Comparison of ENCODE assay signal across 8 cellular contexts in genomic region chr18:5424903-5425302, GRCh38.
DNase-seq lines count a peak whose midpoint lies in the region; ATAC-seq and TF ChIP-seq lines count a peak whose summit lies in the region.

No MANE protein-coding gene starts in this region.

- H4K20me1 ChIP-seq in OCI-LY1 (ENCODE audit: insufficient read depth, low read length) = no peaks in the 10 kb centered on the region

- H3K9me3 ChIP-seq in OCI-LY1 (ENCODE audit: low read length) = no peaks in the 10 kb centered on the region

- H3K4me2 ChIP-seq in OCI-LY1 (ENCODE audit: low read length) = no peak overlapping the region

- H3K27ac ChIP-seq in OCI-LY1 (ENCODE audit: low read depth, low read length, poor library complexity, severe bottlenecking) = no peak overlapping the region

- H3K36me3 ChIP-seq in OCI-LY1 (ENCODE audit: insufficient read depth, low read length) = no peaks in the 10 kb centered on the region

- peak; percentile 72 for DNase-seq in DMS 273 (lab: John Stamatoyannopoulos, UW; ENCODE audit: unreplicated experiment)
- no peak for DNase-seq in DMS 273 treated with DMSO at 0.1 percent for 48 hours (lab: John Stamatoyannopoulos, UW)
- peak; percentile 15 for DNase-seq in HFF-Myc (ENCODE audit: extremely low read depth, low read depth)
- peak; percentile 64 for DNase-seq in fibroblast of mammary gland (ENCODE audit: low read depth)
- peak; percentile 81 for DNase-seq in superior temporal gyrus (ENCODE audit: extremely low spot score)
- DNase-seq in activated gamma-delta T cell (lab: John Stamatoyannopoulos, UW) = no peak

- no peak for ATAC-seq in esophagus mucosa

- H3K27me3 ChIP-seq in OCI-LY1 (ENCODE audit: insufficient read depth, low read length) = 0 out of 2 replicates have a peak, but pooled peaks cover 4% of the 10 kb centered on the region

- H3K4me3 ChIP-seq in HFF-Myc (replicated peaks; ENCODE audit: low read depth, low read length) = no peak overlapping the region
- H3K4me3 ChIP-seq in OCI-LY1 (ENCODE audit: low read depth, low read length, poor library complexity, severe bottlenecking) = no peak overlapping the region
- no peak overlapping the region for H3K4me3 ChIP-seq in fibroblast of mammary gland (ENCODE audit: control insufficient read depth, low read depth, low read length)

- H3K4me1 ChIP-seq in OCI-LY1 (ENCODE audit: insufficient read depth, low read length, severe bottlenecking) = no peaks in the 10 kb centered on the region

- peak; percentile 47 for TF ChIP-seq CTCF in HFF-Myc (IDR thresholded peaks at IDR 0.05; ENCODE audit: low read depth, low read length, missing control alignments)
- TF ChIP-seq CTCF in OCI-LY1 (IDR thresholded peaks at IDR 0.05; ENCODE audit: low read length) = peak; percentile 84
- peak; percentile 61 for TF ChIP-seq CTCF in fibroblast of mammary gland (conservative IDR thresholded peaks at IDR 0.05; ENCODE audit: control insufficient read depth, insufficient read depth, low read depth, low read length)

- no peak overlapping the region for H2AFZ ChIP-seq in OCI-LY1 (ENCODE audit: low read length)

- no peak overlapping the region for H3K9ac ChIP-seq in OCI-LY1 (ENCODE audit: low read length)

- no peaks in the 10 kb centered on the region for H3K79me2 ChIP-seq in OCI-LY1 (ENCODE audit: insufficient read depth, low read length)

- no peaks in the 10 kb centered on the region for H3K9me2 ChIP-seq in OCI-LY1 (ENCODE audit: low read depth, low read length)

- no peaks in the 10 kb centered on the region for H3F3A ChIP-seq in OCI-LY1 (ENCODE audit: insufficient read depth, low read length)

Comparison
In these comparisons a context has a peak if more than half of its experiments do, and no peak if none do; other contexts are left out.
1. DNase-seq: peak in DMS 273 (single experiment), HFF-Myc (single experiment), fibroblast of mammary gland (single experiment) and superior temporal gyrus (single experiment); none in DMS 273 treated with DMSO at 0.1 percent for 48 hours (single experiment) and activated gamma-delta T cell (single experiment).
2. Peak in every context shown above with its lines, with median percentiles within 50 percentile points of each other: CTCF ChIP-seq.